In the genomic region with DNA sequence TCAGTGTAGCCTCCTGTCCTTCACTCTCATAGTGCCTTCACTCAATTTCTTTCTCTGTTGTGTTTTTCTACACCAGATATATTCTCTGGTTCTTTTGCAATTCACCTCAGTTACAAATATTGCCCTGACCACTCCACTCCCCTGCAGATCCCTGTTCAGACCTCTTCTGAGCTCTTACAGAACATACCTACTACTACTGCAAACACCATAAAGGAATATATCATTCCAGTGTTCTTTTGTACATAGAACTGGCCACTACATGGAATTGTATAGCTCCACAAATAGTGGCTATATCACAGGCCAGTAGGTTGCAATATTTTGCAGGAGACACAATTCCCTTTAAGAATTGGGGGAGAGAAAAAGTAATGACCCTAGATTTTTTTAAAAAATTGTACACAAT, we compare ENCODE assay signal across 30 cellular contexts. TPM values are rescaled to one million over a fixed set of nuclear protein-coding genes. Genes with fewer than 3 reads are reported as not detected.
"Had no signal": no experiment of that assay in that cellular context is flagged by ENCODE, and none has a peak within 500 bp of the region (broad histone marks: within the 10 kb centered on the region; RNA-seq: fewer than 3 reads in every experiment).

No MANE protein-coding gene starts in this region.

- DNase-seq: activated CD4-positive, alpha-beta T cell treated with anti-CD3 and anti-CD28 coated beads, Interleukin-2, amount 10 ng/mL, durations not matched to agents 24 days and 14 days; activated CD4-positive, alpha-beta T cell treated with anti-CD3 and anti-CD28 coated beads, Interleukin-2, amount 50 U/mL, for 4 hours; activated CD8-positive, alpha-beta T cell treated with anti-CD3 and anti-CD28 coated beads for 36 hours; activated effector memory CD4-positive, alpha-beta T cell treated with anti-CD3 and anti-CD28 coated beads, Interleukin-2, amount 50 U/mL, for 16 hours; activated naive CD4-positive, alpha-beta T cell; activated naive CD4-positive, alpha-beta T cell treated with anti-CD3 and anti-CD28 coated beads, Interleukin-2, amount 50 U/mL, for 16 hours; activated naive CD8-positive, alpha-beta T cell treated with anti-CD3 and anti-CD28 coated beads for 36 hours; activated T-cell treated with anti-CD3 and anti-CD28 coated beads, Interleukin-2, amount 50 U/mL, for 1 hour; activated T-cell treated with anti-CD3 and anti-CD28 coated beads, Interleukin-2, amount 50 U/mL, for 72 hours; amygdala; MM.1S; MV-4-11; NCI-H1092; NCI-H1436 treated with DMSO at 0.1 percent for 48 hours; NCI-H1694 treated with DMSO at 0.1 percent for 48 hours; NCI-H2029; NCI-H345; NCI-H524 treated with DMSO at 0.1 percent for 48 hours; SHP77; SJCRH30 had no signal

- H3K4me1 ChIP-seq: SJCRH30 had no signal

- H3K9ac ChIP-seq: KMS-11 had no signal

- H3K36me3 ChIP-seq: SJCRH30 had no signal

- H3K27ac ChIP-seq: ascending aorta, KMS-11, SJCRH30, SK-N-MC had no signal

- H3K27me3 ChIP-seq: ascending aorta, SJCRH30 had no signal

- FAIRE-seq: TTC549 had no signal

- H3K9me3 ChIP-seq: ascending aorta, SJCRH30 had no signal

- H3K4me2 ChIP-seq: KMS-11 had no signal

- H3K4me3 ChIP-seq: ascending aorta, SJCRH30, SK-N-MC had no signal

- ATAC-seq: activated CD8-positive, alpha-beta T cell treated with anti-CD3 and anti-CD28 coated beads for 36 hours; activated T-cell treated with anti-CD3 and anti-CD28 coated beads, Interleukin-2, amount 50 U/mL, for 72 hours; activated T-helper 17 cell treated with anti-CD3 and anti-CD28 coated beads, Interleukin-2, amount 50 U/mL, for 72 hours; Panc1 had no signal

RNA-seq across cellular contexts. Expression of gene ALDH1A1, which starts 21.0 kb away (rescaled TPM):
- total RNA-seq: activated CD4-positive, alpha-beta T cell treated with anti-CD3 and anti-CD28 coated beads, Interleukin-2, amount 10 ng/mL, durations not matched to agents 24 days and 14 days; activated CD8-positive, alpha-beta memory T cell treated with anti-CD3 and anti-CD28 coated beads for 36 hours; activated CD8-positive, alpha-beta T cell treated with anti-CD3 and anti-CD28 coated beads for 36 hours; activated naive CD8-positive, alpha-beta T cell treated with anti-CD3 and anti-CD28 coated beads for 36 hours; activated T-cell treated with anti-CD3 and anti-CD28 coated beads, Interleukin-2, amount 50 U/mL, for 72 hours; activated T-helper 17 cell treated with anti-CD3 and anti-CD28 coated beads, Interleukin-2, amount 50 U/mL, for 72 hours; RPMI7951; T-helper 1 cell treated with Interleukin-12 subunit alpha and Interleukin-12 subunit beta and Interleukin-4 antibody, amounts not matched to agents 30 ng/mL and 1 ng/mL, for 36 hours; T-helper 2 cell treated with Interferon-gamma antibody and Interleukin-4, amounts not matched to agents 100 ng/mL and 5 ng/mL, for 36 hours had no signal
